Comparison of ENCODE assay signal across 22 cellular contexts in genomic region chr3:190188197-190188596, GRCh38.
"Had no signal": no experiment of that assay in that cellular context is flagged by ENCODE, and none has a peak within 500 bp of the region (broad histone marks: within the 10 kb centered on the region; RNA-seq: fewer than 3 reads in every experiment).

No MANE protein-coding gene starts in this region.

- H3K4me1 ChIP-seq: esophagus muscularis mucosa, suprapubic skin, thyroid gland had no signal

- H3K4me1 Mint-ChIP-seq: immature natural killer cell, naive B cell had no signal

- H3K27me3 Mint-ChIP-seq: dendritic cell treated with granulocyte-macrophage colony-stimulating factor and Interleukin-4, amounts not matched to agents 40 ng/mL and 50 ng/mL, for 4 days; naive B cell; type B pancreatic cell had no signal

- H3K9me3 Mint-ChIP-seq: dendritic cell treated with granulocyte-macrophage colony-stimulating factor and Interleukin-4, amounts not matched to agents 40 ng/mL and 50 ng/mL, for 4 days; effector memory CD8-positive, alpha-beta T cell; type B pancreatic cell had no signal

- DNase-seq: effector memory CD8-positive, alpha-beta T cell; foreskin keratinocyte; immature natural killer cell; left ventricle myocardium superior; mesendoderm; naive B cell; ovary; right cardiac atrium; stimulated activated CD4-positive, alpha-beta T cell treated with anti-CD3 and anti-CD28 coated beads, Interleukin-2, amount 100 ng/mL, for 48 hours; stimulated activated naive CD8-positive, alpha-beta T cell treated with anti-CD3 and anti-CD28 coated beads, Interleukin-15, Interleukin-2, amounts not matched to agents 100 U/mL and 50 U/mL, for 24 hours; thyroid gland had no signal

- FAIRE-seq: colon, keratinocyte, urothelium cell line had no signal

- H3K27ac ChIP-seq: epithelial cell of prostate, esophagus muscularis mucosa, foreskin keratinocyte, neutrophil, ovary, suprapubic skin, thyroid gland had no signal

- H3K9me3 ChIP-seq: esophagus muscularis mucosa, neutrophil, ovary, suprapubic skin, thyroid gland had no signal

- H3K4me2 ChIP-seq: smooth muscle cell had no signal

- H3K4me3 Mint-ChIP-seq: dendritic cell treated with granulocyte-macrophage colony-stimulating factor and Interleukin-4, amounts not matched to agents 40 ng/mL and 50 ng/mL, for 4 days; effector memory CD8-positive, alpha-beta T cell; immature natural killer cell; naive B cell; type B pancreatic cell had no signal

- H3K27ac Mint-ChIP-seq: dendritic cell treated with granulocyte-macrophage colony-stimulating factor and Interleukin-4, amounts not matched to agents 40 ng/mL and 50 ng/mL, for 4 days; effector memory CD8-positive, alpha-beta T cell; immature natural killer cell; naive B cell; type B pancreatic cell had no signal

- ATAC-seq: effector memory CD8-positive, alpha-beta T cell; foreskin keratinocyte; left ventricle myocardium superior; right cardiac atrium; stimulated activated naive CD8-positive, alpha-beta T cell treated with anti-CD3 and anti-CD28 coated beads, Interleukin-15, Interleukin-2, amounts not matched to agents 100 U/mL and 50 U/mL, for 24 hours had no signal

- H3K36me3 Mint-ChIP-seq: immature natural killer cell, naive B cell, type B pancreatic cell had no signal

- H3K4me3 ChIP-seq: esophagus muscularis mucosa, lung, ovary, smooth muscle cell, suprapubic skin, thyroid gland had no signal
